In the genomic region with DNA sequence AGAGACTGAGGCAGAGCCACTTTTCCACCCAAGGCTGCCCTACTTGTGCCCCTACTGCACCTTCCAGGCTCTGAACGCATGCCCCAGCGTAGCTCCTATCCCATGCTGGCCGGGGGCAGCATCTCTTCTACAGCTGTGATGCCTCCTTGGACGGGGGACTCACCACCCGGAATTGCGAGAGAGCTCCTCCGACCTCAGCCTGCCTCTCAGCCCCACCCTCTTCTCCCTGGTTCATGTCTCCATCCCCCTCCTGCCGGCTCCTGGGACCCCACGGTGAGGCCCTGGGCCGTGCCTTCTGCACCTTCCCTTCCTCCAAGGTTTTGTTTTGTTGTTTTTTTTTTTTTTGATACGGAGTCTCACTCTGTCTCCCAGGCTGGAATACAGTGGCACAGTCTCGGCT, we compare ENCODE assay signal across 25 cellular contexts.
"Had no signal": no experiment of that assay in that cellular context is flagged by ENCODE, and none has a peak within 500 bp of the region (broad histone marks: within the 10 kb centered on the region; RNA-seq: fewer than 3 reads in every experiment).

No MANE protein-coding gene starts in this region.

- DNase-seq: activated CD4-positive, alpha-beta T cell treated with anti-CD3 and anti-CD28 coated beads, Interleukin-2, amount 10 ng/mL, durations not matched to agents 24 days and 14 days; activated CD4-positive, alpha-beta T cell treated with anti-CD3 and anti-CD28 coated beads, Interleukin-2, amount 50 U/mL, for 48 hours; activated CD4-positive, CD25-positive, alpha-beta regulatory T cell treated with anti-CD3 and anti-CD28 coated beads, Interleukin-2, amount 50 U/mL, for 72 hours; activated CD8-positive, alpha-beta memory T cell treated with anti-CD3 and anti-CD28 coated beads, Interleukin-2, amount 10 ng/mL, durations not matched to agents 7 days and 5 days; activated effector memory CD4-positive, alpha-beta T cell treated with Interleukin-2 at 50 U/mL for 16 hours; activated naive CD4-positive, alpha-beta T cell; activated T-cell treated with anti-CD3 and anti-CD28 coated beads, Interleukin-2, amount 50 U/mL, for 24 hours; body of pancreas; KG1; NCI-H1048; NCI-H1417; NCI-H1930; NCI-H2107; NCI-H2171 treated with DMSO at 0.1 percent for 48 hours; NCI-H226; NCI-H510A; NCI-H69; NK-92 treated with Interleukin-12 subunit alpha and Interleukin-12 subunit beta, amount 100 ng/mL, for 24 hours; Peyer's patch; SHP77 treated with DMSO at 0.1 percent for 48 hours; T-helper 9 cell had no signal

- H3K27me3 ChIP-seq: ascending aorta, body of pancreas, Peyer's patch had no signal

- FAIRE-seq: bronchial epithelial cell had no signal

- H3K4me1 ChIP-seq: ascending aorta, body of pancreas, Peyer's patch had no signal

- H3K9me3 ChIP-seq: ascending aorta, body of pancreas, Peyer's patch had no signal

- H3K4me3 ChIP-seq: ascending aorta, body of pancreas, Peyer's patch had no signal

- ATAC-seq: activated CD8-positive, alpha-beta memory T cell treated with anti-CD3 and anti-CD28 coated beads, Interleukin-2, amount 10 ng/mL, durations not matched to agents 7 days and 5 days; body of pancreas; WTC11 had no signal

- H3K27ac ChIP-seq: ascending aorta, body of pancreas, Peyer's patch, RWPE1 had no signal

- H3K36me3 ChIP-seq: ascending aorta, Peyer's patch had no signal
